In the genomic region with DNA sequence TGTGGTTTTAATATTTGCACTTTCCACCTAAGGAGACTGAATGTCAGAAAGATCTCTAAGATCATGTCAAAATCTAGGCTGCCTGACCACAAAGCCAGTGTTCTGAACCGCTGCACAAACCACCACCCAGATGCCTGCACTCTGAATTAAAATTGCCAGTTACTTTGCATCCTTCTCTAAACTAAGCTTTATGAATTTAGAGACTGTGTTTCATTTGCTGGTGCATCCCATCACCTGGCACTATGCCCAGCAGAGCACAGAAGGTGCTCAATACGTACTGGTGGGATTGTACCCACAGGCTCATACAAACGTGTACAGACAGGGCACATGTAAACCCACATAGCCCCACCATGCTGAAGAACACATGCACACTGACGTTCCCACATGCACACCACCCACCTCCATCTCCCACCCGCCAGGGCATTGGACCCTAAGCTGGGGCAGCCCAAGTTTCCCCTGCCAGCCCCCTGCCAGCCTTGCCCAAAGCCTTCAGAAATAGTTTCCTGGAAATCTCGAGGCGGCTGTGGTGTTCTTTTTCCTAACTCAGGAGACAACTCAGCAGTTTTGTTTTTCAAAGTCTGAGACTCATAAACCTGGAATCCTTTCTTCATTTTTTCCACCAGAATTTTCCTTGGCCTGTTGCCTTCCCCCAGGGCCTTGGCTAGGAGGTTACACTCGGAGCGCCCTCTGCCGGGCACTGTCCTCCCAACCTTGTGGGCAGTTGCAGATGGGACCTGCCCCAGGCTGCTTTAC, we compare ENCODE assay signal across 8 cellular contexts. TPM values are rescaled to one million over a fixed set of nuclear protein-coding genes. Genes with fewer than 3 reads are reported as not detected.
A peak's percentile ranks its signal among the peaks of the same experiment; 100 is the strongest.
DNase-seq lines count a peak whose midpoint lies in the region; ATAC-seq, FAIRE-seq and TF ChIP-seq lines count a peak whose summit lies in the region.

No MANE protein-coding gene starts in this region.

- peak overlapping the region; percentile 53 for H3K4me3 ChIP-seq in AG04449 (ENCODE audit: low read depth, low read length)
- H3K4me3 ChIP-seq in OCI-LY1 (ENCODE audit: low read depth, low read length, poor library complexity, severe bottlenecking), result peak overlapping the region; percentile 19
- no peak overlapping the region for H3K4me3 ChIP-seq in endothelial cell of umbilical vein (replicated peaks in 1 of 3; ENCODE audit: insufficient read depth in 1 of 3, low read depth in 1 of 3, low read length in 3 of 3)

- H4K20me1 ChIP-seq in OCI-LY1 (ENCODE audit: insufficient read depth, low read length), result no peaks in the 10 kb centered on the region
- no peaks in the 10 kb centered on the region for H4K20me1 ChIP-seq in endothelial cell of umbilical vein (replicated peaks; ENCODE audit: control insufficient read depth, extremely low read depth, insufficient read depth, low read length)

- TF ChIP-seq CTCF in AG04449 (IDR thresholded peaks at IDR 0.05; ENCODE audit: insufficient read depth, low read length, missing control alignments) (peak; percentile 94), OCI-LY1 (IDR thresholded peaks at IDR 0.05; ENCODE audit: low read length) (peak; percentile 99), endothelial cell of umbilical vein (IDR thresholded peaks at IDR 0.05; ENCODE audit: extremely low read depth in 1 of 2, insufficient read depth in 1 of 2, low read depth in 1 of 2, low read length in 2 of 2) (peak; percentile 89 to 90)

- no peak for TF ChIP-seq POLR2A in endothelial cell of umbilical vein (IDR thresholded peaks at IDR 0.05; ENCODE audit: low read depth, low read length)

- peak overlapping the region; percentile 44 for H3K4me2 ChIP-seq in OCI-LY1 (ENCODE audit: low read length)
- H3K4me2 ChIP-seq in endothelial cell of umbilical vein (ENCODE audit: insufficient read depth, low read length), result peak overlapping the region; percentile 23

- CTCF ChIA-PET in AG04449 (lab: Yijun Ruan, JAX), result interaction anchor here (0.6 to 3.4 kb wide), 33 partner anchors 9 to 330 kb away, joined by 3 to 32 read pairs (median 5); a partner anchor contains a TSS
- CTCF ChIA-PET in endothelial cell of umbilical vein (lab: Charles Lee), result interaction anchor here (0.7 to 3.9 kb wide), 20 partner anchors 10 to 316 kb away, joined by 3 to 38 read pairs (median 4); a partner anchor contains a TSS

- H3F3A ChIP-seq in OCI-LY1 (ENCODE audit: insufficient read depth, low read length), result peaks cover 9% of the 10 kb centered on the region

- H3K4me1 ChIP-seq in OCI-LY1 (ENCODE audit: insufficient read depth, low read length, severe bottlenecking), result peaks cover 60% of the 10 kb centered on the region
- peaks cover 58% of the 10 kb centered on the region for H3K4me1 ChIP-seq in endothelial cell of umbilical vein (ENCODE audit: control insufficient read depth, extremely low read depth, insufficient read depth, low read length)

- H3K9ac ChIP-seq in OCI-LY1 (ENCODE audit: low read length) (peak overlapping the region; percentile 45), endothelial cell of umbilical vein (replicated peaks; ENCODE audit: extremely low read depth, insufficient read depth, low read length) (peak overlapping the region; percentile 40)

- dilution Hi-C loops in endothelial cell of umbilical vein (cut with MboI; ENCODE audit: extremely low pct_ligation_motif_present, low sequenced_read_pairs), result no loop called here

- no peaks in the 10 kb centered on the region for H3K9me1 ChIP-seq in endothelial cell of umbilical vein (replicated peaks; ENCODE audit: control insufficient read depth, extremely low read depth, insufficient read depth, low read length)

- FAIRE-seq in endothelial cell of umbilical vein (lab: Jason Lieb, UNC), result peak; percentile 91

- peak; percentile 49 for ATAC-seq in GM18873 (IDR thresholded peaks at IDR 0.05; ENCODE audit: low FRiP score, unreplicated experiment)

- H3K79me2 ChIP-seq in OCI-LY1 (ENCODE audit: insufficient read depth, low read length) (no peaks in the 10 kb centered on the region), endothelial cell of umbilical vein (ENCODE audit: control insufficient read depth, insufficient read depth, low read length) (no peaks in the 10 kb centered on the region)

- H3K27ac ChIP-seq in OCI-LY1 (ENCODE audit: low read depth, low read length, poor library complexity, severe bottlenecking) (peak overlapping the region; percentile 95), endothelial cell of umbilical vein (ENCODE audit: insufficient read depth, low read depth, low read length) (peak overlapping the region; percentile 72)

- H2AFZ ChIP-seq in OCI-LY1 (ENCODE audit: low read length) (no peak overlapping the region), endothelial cell of umbilical vein (ENCODE audit: low read depth, low read length) (peak overlapping the region; percentile 16)

- H3K27me3 ChIP-seq in OCI-LY1 (ENCODE audit: insufficient read depth, low read length) (no peaks in the 10 kb centered on the region), endothelial cell of umbilical vein (ENCODE audit: control insufficient read depth in 2 of 2, insufficient read depth in 2 of 2, low read length in 2 of 2) (no peaks in the 10 kb centered on the region)

- H3K9me2 ChIP-seq in OCI-LY1 (ENCODE audit: low read depth, low read length), result no peaks in the 10 kb centered on the region

- BruUV-seq in endothelial cell of umbilical vein (replicated peaks; lab: Mats Ljungman, UMichigan), result no TSS peak

- intact Hi-C loops in endothelial cell of umbilical vein (cut with micrococcal nuclease), result loop anchor here (1.0 to 5.0 kb wide), 9 partner anchors 44 to 317 kb away; a partner anchor contains a TSS

- DNase-seq in AG04449 (ENCODE audit: low read depth, low spot score) (peak; percentile 60), HuH-7 (ENCODE audit: low spot score) (peak; percentile 97), activated T-cell treated with anti-CD3 and anti-CD28 coated beads for 1 hour (ENCODE audit: low read depth) (peak; percentile 91), endothelial cell of umbilical vein (ENCODE audit: low read depth, low spot score) (peak; percentile 95), mucosa of gallbladder (ENCODE audit: low spot score) (peak; percentile 93)
- peak; percentile 83 to 84 for DNase-seq in stimulated activated CD8-positive, alpha-beta memory T cell treated with anti-CD3 and anti-CD28 coated beads, Interleukin-4, amount 100 ng/mL, for 1 hour (ENCODE audit: low read depth in 2 of 2, low spot score in 1 of 2)

- POLR2A ChIA-PET in AG04449 (lab: Yijun Ruan, JAX), result no interaction called here
- POLR2A ChIA-PET in endothelial cell of umbilical vein (lab: Charles Lee), result no interaction called here

- H3K9me3 ChIP-seq in OCI-LY1 (ENCODE audit: low read length), result no peaks in the 10 kb centered on the region
- H3K9me3 ChIP-seq in endothelial cell of umbilical vein (replicated peaks; ENCODE audit: control insufficient read depth, insufficient read depth, low read length), result no peaks in the 10 kb centered on the region

- H3K36me3 ChIP-seq in OCI-LY1 (ENCODE audit: insufficient read depth, low read length) (no peaks in the 10 kb centered on the region), endothelial cell of umbilical vein (ENCODE audit: control insufficient read depth in 2 of 2, extremely low read depth in 1 of 2, insufficient read depth in 2 of 2, low read length in 2 of 2) (no peaks in the 10 kb centered on the region)

TF ChIP-seq in endothelial cell of umbilical vein, 7 proteins besides CTCF, POLR2A, EP300 and RAD21:
- peak; percentile 32 for TF ChIP-seq POLR2AphosphoS5 (IDR thresholded peaks at IDR 0.05; ENCODE audit: insufficient read depth, low read depth, low read length)
- no peak for TF ChIP-seq EZH2 (IDR thresholded peaks at IDR 0.05; ENCODE audit: borderline replicate concordance, low read depth, low read length, severe bottlenecking)
TF ChIP-seq in endothelial cell of umbilical vein: peak in this region for 1.

RNA-seq across cellular contexts. Expression of a gene that starts 9.6 kb away (rescaled TPM):
- 1.4 and 2.0 TPM in 2 replicates for total RNA-seq in endothelial cell of umbilical vein
- 2.6 and 2.8 TPM in 2 replicates for polyA plus RNA-seq in endothelial cell of umbilical vein
- 1.3 and 2.2 TPM in 2 replicates for polyA plus RNA-seq in endothelial cell of umbilical vein (2011; cell fraction: cytosol; rRNA removed)
- polyA plus RNA-seq in endothelial cell of umbilical vein (2011; cell fraction: nucleus; rRNA removed), result 9.0 and 10.0 TPM in 2 replicates
- polyA plus RNA-seq in endothelial cell of umbilical vein (2012), result 3.1 and 6.9 TPM in 2 replicates
- 2.3 and 2.6 TPM in 2 replicates for polyA minus RNA-seq in endothelial cell of umbilical vein
- 0.31 TPM for polyA minus RNA-seq in endothelial cell of umbilical vein (2011; cell fraction: cytosol; rRNA and poly(A)+ RNA removed)
- polyA minus RNA-seq in endothelial cell of umbilical vein (2011; cell fraction: nucleus; rRNA and poly(A)+ RNA removed), result 3.0 TPM in 2 replicates
- 7.9 TPM for total RNA-seq in mucosa of gallbladder

RNA-seq across cellular contexts. Expression of a gene that starts 59.2 kb away (rescaled TPM):
- total RNA-seq in endothelial cell of umbilical vein (138 and 153 TPM in 2 replicates), mucosa of gallbladder (25.9 TPM)
- 101 and 102 TPM in 2 replicates for polyA plus RNA-seq in endothelial cell of umbilical vein
- polyA plus RNA-seq in endothelial cell of umbilical vein (2011; cell fraction: cytosol; rRNA removed), result 103 and 119 TPM in 2 replicates
- 121 and 131 TPM in 2 replicates for polyA plus RNA-seq in endothelial cell of umbilical vein (2011; cell fraction: nucleus; rRNA removed)
- polyA plus RNA-seq in endothelial cell of umbilical vein (2012), result 83.6 and 113 TPM in 2 replicates
- polyA minus RNA-seq in endothelial cell of umbilical vein, result 87.7 and 89.1 TPM in 2 replicates
- 67.3 TPM for polyA minus RNA-seq in endothelial cell of umbilical vein (2011; cell fraction: cytosol; rRNA and poly(A)+ RNA removed)
- polyA minus RNA-seq in endothelial cell of umbilical vein (2011; cell fraction: nucleus; rRNA and poly(A)+ RNA removed), result 53.8 and 54.3 TPM in 2 replicates

Comparison
In these comparisons a context has a peak if more than half of its experiments do, and no peak if none do; other contexts are left out.
1. H3K4me3 ChIP-seq: peak in AG04449 (single experiment) and OCI-LY1 (single experiment); none in endothelial cell of umbilical vein (0 of 3).
2. Peak in every context shown above with its lines, with median percentiles within 50 percentile points of each other: DNase-seq and CTCF ChIP-seq.